9 cellular contexts compared by ENCODE assay signal in the genomic region with DNA sequence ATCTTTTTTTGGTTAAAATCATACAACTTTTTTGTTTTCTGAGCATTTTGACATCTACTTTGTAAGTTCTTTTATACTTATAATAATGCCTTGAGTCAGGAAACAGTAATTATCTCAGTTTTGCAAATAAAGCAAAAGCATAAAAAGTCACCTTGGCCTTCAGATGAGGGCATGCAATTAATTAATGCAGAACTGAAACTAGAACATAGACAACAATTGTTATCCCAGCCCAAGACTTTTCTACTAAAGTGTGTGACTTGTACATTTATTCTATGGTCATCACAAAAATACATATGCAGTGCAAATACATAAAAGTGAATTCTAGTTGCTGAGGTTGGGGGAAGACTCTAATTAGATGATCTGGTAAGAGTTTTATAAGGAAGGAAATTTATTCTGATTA.
"Had no signal": no experiment of that assay in that cellular context is flagged by ENCODE, and none has a peak within 500 bp of the region (broad histone marks: within the 10 kb centered on the region; RNA-seq: fewer than 3 reads in every experiment).

No MANE protein-coding gene starts in this region.

- H3K27ac ChIP-seq: HL-60 had no signal

- H3K4me3 ChIP-seq: HAP-1, K562 had no signal

- ATAC-seq: HCT116, K562 had no signal

- FAIRE-seq: K562 had no signal

- H3K4me3 Mint-ChIP-seq: HFFc6 had no signal

- H3K4me1 ChIP-seq: HAP-1 had no signal

- H3K9me3 ChIP-seq: HAP-1 had no signal

- DNase-seq: GOT3, H7, HFFc6, IMR-90, KG1 had no signal

- H3K36me3 ChIP-seq: HAP-1 had no signal

- H3K27ac Mint-ChIP-seq: HFFc6 had no signal
